Comparison of ENCODE assay signal across 14 cellular contexts in genomic region chr3:81871358-81872152, GRCh38.
DNase-seq lines count a peak whose midpoint lies in the region; ATAC-seq and TF ChIP-seq lines count a peak whose summit lies in the region.
"Had no signal": no experiment of that assay in that cellular context is flagged by ENCODE, and none has a peak within 500 bp of the region (broad histone marks: within the 10 kb centered on the region; RNA-seq: fewer than 3 reads in every experiment).

No MANE protein-coding gene starts in this region.

- no TSS peak for BruUV-seq in PC-9 (replicated peaks; lab: Mats Ljungman, UMichigan)

- TF ChIP-seq CTCF in PC-9 (conservative IDR thresholded peaks at IDR 0.05) (peak; percentile 50; the same call in 1 of the 2 replicates), glutamatergic neuron (IDR thresholded peaks at IDR 0.05; ENCODE audit: partially characterized antibody, unreplicated experiment) (peak; percentile 56), smooth muscle cell (IDR thresholded peaks at IDR 0.05; ENCODE audit: borderline replicate concordance, insufficient read depth, poor library complexity, severe bottlenecking) (peak; percentile 38)

- H3K27me3 ChIP-seq in PC-9 (ENCODE audit: insufficient read depth, low read depth): no peaks in the 10 kb centered on the region
- H3K27me3 ChIP-seq in smooth muscle cell (ENCODE audit: low read depth): no peaks in the 10 kb centered on the region
- H3K27me3 ChIP-seq: spleen, upper lobe of left lung had no signal

- WGBS in smooth muscle cell (ENCODE audit: low lambda C conversion rate): 77% methylated on average over 3 of the region's 3 CpGs

- no peak overlapping the region for H3K4me2 ChIP-seq in PC-9
- H3K4me2 ChIP-seq in smooth muscle cell: no peak overlapping the region

- DNase-seq in T-helper 1 cell: no peak
- no peak for DNase-seq in PC-9
- DNase-seq in glutamatergic neuron: no peak
- no peak for DNase-seq in smooth muscle cell (lab: John Stamatoyannopoulos, UW; ENCODE audit: unreplicated experiment)
- no peak for DNase-seq in cerebellum (ENCODE audit: low spot score)
- no peak for DNase-seq in activated T-cell treated with anti-CD3 and anti-CD28 coated beads for 4 hours
- DNase-seq: activated CD4-positive, alpha-beta T cell treated with anti-CD3 and anti-CD28 coated beads for 36 hours; naive thymus-derived CD4-positive, alpha-beta T cell; NCI-H510A; spleen; upper lobe of left lung had no signal

- no peaks in the 10 kb centered on the region for H3K9me2 ChIP-seq in PC-9 (ENCODE audit: insufficient read depth)

- H3K79me2 ChIP-seq in PC-9 (ENCODE audit: low read depth) (no peaks in the 10 kb centered on the region), smooth muscle cell (ENCODE audit: low read depth) (no peaks in the 10 kb centered on the region)

- intact Hi-C loops in PC-9 (cut with micrococcal nuclease; ENCODE audit: unreplicated experiment): no loop called here

- POLR2A ChIA-PET in PC-9 (lab: Charles Lee; ENCODE audit: unreplicated experiment): interaction anchor here (0.7 kb wide), 1 partner anchor 1803 kb away, joined by 3 read pairs; no protein-coding TSS in a partner anchor

- no peak overlapping the region for H3K27ac ChIP-seq in PC-9
- no peak overlapping the region for H3K27ac ChIP-seq in smooth muscle cell (ENCODE audit: low read depth)
- H3K27ac ChIP-seq: spleen, upper lobe of left lung had no signal

- no peak for ATAC-seq in HG02970 (IDR thresholded peaks at IDR 0.05; ENCODE audit: low FRiP score, unreplicated experiment)
- ATAC-seq: activated CD4-positive, alpha-beta T cell treated with anti-CD3 and anti-CD28 coated beads for 36 hours; naive thymus-derived CD4-positive, alpha-beta T cell had no signal

- CTCF ChIA-PET in PC-9 (lab: Charles Lee): no interaction called here

- H3F3A ChIP-seq in PC-9 (ENCODE audit: insufficient read depth, low read depth) (no peaks in the 10 kb centered on the region), smooth muscle cell (ENCODE audit: low read depth) (no peaks in the 10 kb centered on the region)

- H3K4me1 ChIP-seq in PC-9 (replicated peaks; ENCODE audit: insufficient read depth): no peaks in the 10 kb centered on the region
- H3K4me1 ChIP-seq in smooth muscle cell (ENCODE audit: low read depth): no peaks in the 10 kb centered on the region
- H3K4me1 ChIP-seq: spleen, upper lobe of left lung had no signal

- no peak overlapping the region for H3K9ac ChIP-seq in smooth muscle cell (ENCODE audit: low read depth)

- H3K27me3 Mint-ChIP-seq in T-helper 1 cell treated with Interleukin-12 subunit alpha and Interleukin-12 subunit beta and Interleukin-4 antibody, amounts not matched to agents 30 μg/mL and 1 μg/mL, for 36 hours (ENCODE audit: low read depth): no peaks in the 10 kb centered on the region
- H3K27me3 Mint-ChIP-seq in glutamatergic neuron (ENCODE audit: unreplicated experiment): no peaks in the 10 kb centered on the region
- H3K27me3 Mint-ChIP-seq: B cell had no signal

- no peak overlapping the region for H3K4me3 ChIP-seq in PC-9
- H3K4me3 ChIP-seq in smooth muscle cell: no peak overlapping the region
- H3K4me3 ChIP-seq: spleen, upper lobe of left lung had no signal

- no peak overlapping the region for H3K4me3 Mint-ChIP-seq in T-helper 1 cell treated with Interleukin-12 subunit alpha and Interleukin-12 subunit beta and Interleukin-4 antibody, amounts not matched to agents 30 μg/mL and 1 μg/mL, for 36 hours
- H3K4me3 Mint-ChIP-seq in glutamatergic neuron (ENCODE audit: unreplicated experiment): no peak overlapping the region
- H3K4me3 Mint-ChIP-seq: activated CD4-positive, alpha-beta T cell treated with anti-CD3 and anti-CD28 coated beads for 36 hours; B cell; naive thymus-derived CD4-positive, alpha-beta T cell had no signal

- H4K20me1 ChIP-seq in PC-9 (ENCODE audit: insufficient read depth): no peaks in the 10 kb centered on the region
- no peaks in the 10 kb centered on the region for H4K20me1 ChIP-seq in smooth muscle cell (ENCODE audit: low read depth)

- H3K36me3 ChIP-seq in PC-9 (ENCODE audit: low read depth): no peaks in the 10 kb centered on the region
- no peaks in the 10 kb centered on the region for H3K36me3 ChIP-seq in smooth muscle cell (ENCODE audit: low read depth)
- H3K36me3 ChIP-seq: spleen, upper lobe of left lung had no signal

- peak overlapping the region; percentile 56 for H3K27ac Mint-ChIP-seq in T-helper 1 cell treated with Interleukin-12 subunit alpha and Interleukin-12 subunit beta and Interleukin-4 antibody, amounts not matched to agents 30 μg/mL and 1 μg/mL, for 36 hours
- H3K27ac Mint-ChIP-seq in glutamatergic neuron (ENCODE audit: unreplicated experiment): no peak overlapping the region
- H3K27ac Mint-ChIP-seq: activated CD4-positive, alpha-beta T cell treated with anti-CD3 and anti-CD28 coated beads for 36 hours; B cell; naive thymus-derived CD4-positive, alpha-beta T cell had no signal

- H2AFZ ChIP-seq in PC-9: no peak overlapping the region
- H2AFZ ChIP-seq in smooth muscle cell (ENCODE audit: low read depth): no peak overlapping the region

- H3K9me3 ChIP-seq in PC-9 (ENCODE audit: insufficient read depth, low read depth) (no peaks in the 10 kb centered on the region), smooth muscle cell (replicated peaks; ENCODE audit: low read depth) (no peaks in the 10 kb centered on the region)
- H3K9me3 ChIP-seq: spleen, upper lobe of left lung had no signal

- H3K36me3 Mint-ChIP-seq in T-helper 1 cell treated with Interleukin-12 subunit alpha and Interleukin-12 subunit beta and Interleukin-4 antibody, amounts not matched to agents 30 μg/mL and 1 μg/mL, for 36 hours (ENCODE audit: low read depth): no peaks in the 10 kb centered on the region
- no peaks in the 10 kb centered on the region for H3K36me3 Mint-ChIP-seq in glutamatergic neuron (ENCODE audit: unreplicated experiment)
- H3K36me3 Mint-ChIP-seq: naive thymus-derived CD4-positive, alpha-beta T cell had no signal

- H3K4me1 Mint-ChIP-seq in T-helper 1 cell treated with Interleukin-12 subunit alpha and Interleukin-12 subunit beta and Interleukin-4 antibody, amounts not matched to agents 30 μg/mL and 1 μg/mL, for 36 hours (ENCODE audit: low read depth): no peaks in the 10 kb centered on the region
- no peaks in the 10 kb centered on the region for H3K4me1 Mint-ChIP-seq in glutamatergic neuron (ENCODE audit: low read depth, unreplicated experiment)
- H3K4me1 Mint-ChIP-seq: activated CD4-positive, alpha-beta T cell treated with anti-CD3 and anti-CD28 coated beads for 36 hours; B cell; naive thymus-derived CD4-positive, alpha-beta T cell had no signal

- H3K9me3 Mint-ChIP-seq in T-helper 1 cell treated with Interleukin-12 subunit alpha and Interleukin-12 subunit beta and Interleukin-4 antibody, amounts not matched to agents 30 μg/mL and 1 μg/mL, for 36 hours: no peaks in the 10 kb centered on the region
- H3K9me3 Mint-ChIP-seq in glutamatergic neuron (ENCODE audit: unreplicated experiment): peaks cover 1% of the 10 kb centered on the region
